34 cellular contexts compared by ENCODE assay signal in the genomic region with DNA sequence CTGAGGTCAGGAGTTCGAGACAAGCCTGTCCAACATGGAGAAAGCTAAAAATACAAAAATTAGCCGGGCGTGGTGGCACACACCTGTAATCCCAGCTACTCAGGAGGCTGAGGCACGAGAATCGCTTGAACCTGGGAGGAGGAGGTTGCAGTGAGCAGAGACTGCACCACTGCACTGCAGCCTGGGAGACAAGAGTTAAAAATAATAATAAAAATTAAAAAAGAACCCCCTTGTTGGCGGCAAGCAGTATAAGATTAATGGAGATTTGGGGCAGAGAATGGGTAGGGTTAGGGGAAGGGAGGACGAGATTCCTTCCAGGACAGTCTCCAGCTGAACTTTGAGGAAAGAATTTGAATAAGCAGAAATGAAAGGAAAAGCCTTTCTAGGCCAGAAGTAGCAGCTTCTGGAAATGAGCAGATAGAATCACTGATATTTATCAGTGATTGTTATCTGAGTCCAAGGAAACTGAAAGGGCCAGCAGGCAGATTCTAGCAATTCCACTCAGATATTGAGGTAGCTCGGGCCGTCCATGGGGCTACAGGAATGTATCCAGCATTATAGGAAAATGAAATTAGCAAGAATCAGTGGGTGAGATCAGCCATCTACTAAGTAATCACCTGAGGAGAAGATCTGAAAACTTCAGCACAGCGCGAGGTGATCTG. TPM values are rescaled to one million over a fixed set of nuclear protein-coding genes. Genes with fewer than 3 reads are reported as not detected.
"Had no signal": no experiment of that assay in that cellular context is flagged by ENCODE, and none has a peak within 500 bp of the region (broad histone marks: within the 10 kb centered on the region; RNA-seq: fewer than 3 reads in every experiment).

No MANE protein-coding gene starts in this region.

- H3K4me1 ChIP-seq: ascending aorta, breast epithelium, esophagus muscularis mucosa, foreskin keratinocyte, gastrocnemius medialis, heart left ventricle had no signal

- H3K9me3 ChIP-seq: ascending aorta, breast epithelium, esophagus muscularis mucosa, gastrocnemius medialis, heart left ventricle had no signal

- H3K27ac ChIP-seq: ascending aorta, breast epithelium, cardiac muscle cell, coronary artery, dorsolateral prefrontal cortex, esophagus muscularis mucosa, foreskin keratinocyte, gastrocnemius medialis, heart left ventricle had no signal

- H3K27me3 ChIP-seq: ascending aorta, cardiac muscle cell, dorsolateral prefrontal cortex, gastrocnemius medialis had no signal

- ATAC-seq: activated CD4-positive, alpha-beta T cell treated with anti-CD3 and anti-CD28 coated beads for 36 hours; activated CD8-positive, alpha-beta memory T cell treated with anti-CD3 and anti-CD28 coated beads, Interleukin-2, amount 10 ng/mL, durations not matched to agents 7 days and 5 days; activated CD8-positive, alpha-beta T cell treated with anti-CD3 and anti-CD28 coated beads, Interleukin-2, amount 10 ng/mL, durations not matched to agents 7 days and 5 days; activated naive CD4-positive, alpha-beta T cell treated with anti-CD3 and anti-CD28 coated beads, Interleukin-2, amount 50 U/mL, for 72 hours; activated T-cell treated with anti-CD3 and anti-CD28 coated beads, Interleukin-2, amount 50 U/mL, for 72 hours; effector memory CD8-positive, alpha-beta T cell; foreskin keratinocyte; gastrocnemius medialis; heart left ventricle had no signal

- H3K36me3 Mint-ChIP-seq: activated CD4-positive, alpha-beta memory T cell treated with anti-CD3 and anti-CD28 coated beads for 36 hours; activated CD8-positive, alpha-beta memory T cell treated with anti-CD3 and anti-CD28 coated beads, Interleukin-2, amount 10 ng/mL, durations not matched to agents 7 days and 5 days; activated naive CD4-positive, alpha-beta T cell treated with anti-CD3 and anti-CD28 coated beads, Interleukin-2, amount 10 ng/mL, durations not matched to agents 7 days and 5 days; activated naive CD4-positive, alpha-beta T cell treated with anti-CD3 and anti-CD28 coated beads, Interleukin-2, amount 50 U/mL, for 72 hours; activated naive CD8-positive, alpha-beta T cell treated with anti-CD3 and anti-CD28 coated beads, Interleukin-2, amount 10 ng/mL, durations not matched to agents 7 days and 5 days; brain had no signal

- H3K4me3 ChIP-seq: ascending aorta, breast epithelium, cardiac muscle cell, coronary artery, dorsolateral prefrontal cortex, esophagus muscularis mucosa, gastrocnemius medialis, heart left ventricle had no signal

- H3K36me3 ChIP-seq: ascending aorta, breast epithelium, cardiac muscle cell, esophagus muscularis mucosa, gastrocnemius medialis, heart left ventricle had no signal

- H3K27ac Mint-ChIP-seq: activated CD4-positive, alpha-beta memory T cell treated with anti-CD3 and anti-CD28 coated beads for 36 hours; activated CD4-positive, alpha-beta T cell treated with anti-CD3 and anti-CD28 coated beads for 36 hours; activated CD4-positive, alpha-beta T cell treated with anti-CD3 and anti-CD28 coated beads, Interleukin-2, amount 10 ng/mL, durations not matched to agents 24 days and 14 days; activated CD8-positive, alpha-beta memory T cell treated with anti-CD3 and anti-CD28 coated beads, Interleukin-2, amount 10 ng/mL, durations not matched to agents 7 days and 5 days; activated CD8-positive, alpha-beta T cell treated with anti-CD3 and anti-CD28 coated beads, Interleukin-2, amount 10 ng/mL, durations not matched to agents 7 days and 5 days; activated naive CD4-positive, alpha-beta T cell treated with anti-CD3 and anti-CD28 coated beads, Interleukin-2, amount 10 ng/mL, durations not matched to agents 7 days and 5 days; activated naive CD8-positive, alpha-beta T cell treated with anti-CD3 and anti-CD28 coated beads, Interleukin-2, amount 10 ng/mL, durations not matched to agents 7 days and 5 days; activated T-cell treated with anti-CD3 and anti-CD28 coated beads, Interleukin-2, amount 50 U/mL, for 24 hours; activated T-cell treated with anti-CD3 and anti-CD28 coated beads, Interleukin-2, amount 50 U/mL, for 72 hours; dendritic cell treated with granulocyte-macrophage colony-stimulating factor and Interleukin-4, amounts not matched to agents 40 ng/mL and 50 ng/mL, for 4 days; effector memory CD8-positive, alpha-beta T cell had no signal

- H3K4me3 Mint-ChIP-seq: activated CD4-positive, alpha-beta memory T cell treated with anti-CD3 and anti-CD28 coated beads for 36 hours; activated CD4-positive, alpha-beta T cell treated with anti-CD3 and anti-CD28 coated beads for 36 hours; activated CD4-positive, alpha-beta T cell treated with anti-CD3 and anti-CD28 coated beads, Interleukin-2, amount 10 ng/mL, durations not matched to agents 24 days and 14 days; activated CD8-positive, alpha-beta memory T cell treated with anti-CD3 and anti-CD28 coated beads, Interleukin-2, amount 10 ng/mL, durations not matched to agents 7 days and 5 days; activated CD8-positive, alpha-beta T cell treated with anti-CD3 and anti-CD28 coated beads, Interleukin-2, amount 10 ng/mL, durations not matched to agents 7 days and 5 days; activated naive CD4-positive, alpha-beta T cell treated with anti-CD3 and anti-CD28 coated beads, Interleukin-2, amount 10 ng/mL, durations not matched to agents 7 days and 5 days; activated naive CD8-positive, alpha-beta T cell treated with anti-CD3 and anti-CD28 coated beads, Interleukin-2, amount 10 ng/mL, durations not matched to agents 7 days and 5 days; activated T-cell treated with anti-CD3 and anti-CD28 coated beads, Interleukin-2, amount 50 U/mL, for 24 hours; activated T-cell treated with anti-CD3 and anti-CD28 coated beads, Interleukin-2, amount 50 U/mL, for 72 hours; dendritic cell treated with granulocyte-macrophage colony-stimulating factor and Interleukin-4, amounts not matched to agents 40 ng/mL and 50 ng/mL, for 4 days; effector memory CD8-positive, alpha-beta T cell had no signal

- H3K9me3 Mint-ChIP-seq: activated CD4-positive, alpha-beta memory T cell treated with anti-CD3 and anti-CD28 coated beads for 36 hours; activated CD4-positive, alpha-beta T cell treated with anti-CD3 and anti-CD28 coated beads, Interleukin-2, amount 10 ng/mL, durations not matched to agents 24 days and 14 days; activated naive CD4-positive, alpha-beta T cell treated with anti-CD3 and anti-CD28 coated beads, Interleukin-2, amount 10 ng/mL, durations not matched to agents 7 days and 5 days; activated naive CD4-positive, alpha-beta T cell treated with anti-CD3 and anti-CD28 coated beads, Interleukin-2, amount 50 U/mL, for 72 hours; activated naive CD8-positive, alpha-beta T cell treated with anti-CD3 and anti-CD28 coated beads, Interleukin-2, amount 10 ng/mL, durations not matched to agents 7 days and 5 days; activated T-cell treated with anti-CD3 and anti-CD28 coated beads, Interleukin-2, amount 50 U/mL, for 24 hours; activated T-cell treated with anti-CD3 and anti-CD28 coated beads, Interleukin-2, amount 50 U/mL, for 72 hours; dendritic cell treated with granulocyte-macrophage colony-stimulating factor and Interleukin-4, amounts not matched to agents 40 ng/mL and 50 ng/mL, for 4 days; effector memory CD8-positive, alpha-beta T cell had no signal

- H3K4me1 Mint-ChIP-seq: activated CD4-positive, alpha-beta T cell treated with anti-CD3 and anti-CD28 coated beads for 36 hours; activated CD4-positive, alpha-beta T cell treated with anti-CD3 and anti-CD28 coated beads, Interleukin-2, amount 10 ng/mL, durations not matched to agents 24 days and 14 days; activated CD8-positive, alpha-beta memory T cell treated with anti-CD3 and anti-CD28 coated beads, Interleukin-2, amount 10 ng/mL, durations not matched to agents 7 days and 5 days; activated naive CD4-positive, alpha-beta T cell treated with anti-CD3 and anti-CD28 coated beads, Interleukin-2, amount 10 ng/mL, durations not matched to agents 7 days and 5 days; activated naive CD8-positive, alpha-beta T cell treated with anti-CD3 and anti-CD28 coated beads, Interleukin-2, amount 10 ng/mL, durations not matched to agents 7 days and 5 days; brain had no signal

- DNase-seq: activated CD4-positive, alpha-beta memory T cell treated with anti-CD3 and anti-CD28 coated beads for 36 hours; activated CD4-positive, alpha-beta T cell treated with anti-CD3 and anti-CD28 coated beads for 36 hours; activated CD4-positive, alpha-beta T cell treated with anti-CD3 and anti-CD28 coated beads, Interleukin-2, amount 10 ng/mL, durations not matched to agents 24 days and 14 days; activated CD4-positive, CD25-positive, alpha-beta regulatory T cell; activated CD4-positive, CD25-positive, alpha-beta regulatory T cell treated with anti-CD3 and anti-CD28 coated beads, Interleukin-2, amount 50 U/mL, for 72 hours; activated CD8-positive, alpha-beta memory T cell treated with anti-CD3 and anti-CD28 coated beads, Interleukin-2, amount 10 ng/mL, durations not matched to agents 7 days and 5 days; activated CD8-positive, alpha-beta memory T cell treated with anti-CD3 and anti-CD28 coated beads, Interleukin-2, amount 50 U/mL, for 4 hours; activated CD8-positive, alpha-beta T cell treated with anti-CD3 and anti-CD28 coated beads, Interleukin-2, amount 10 ng/mL, durations not matched to agents 7 days and 5 days; activated gamma-delta T cell; activated naive CD4-positive, alpha-beta T cell; activated naive CD4-positive, alpha-beta T cell treated with anti-CD3 and anti-CD28 coated beads, Interleukin-2, amount 10 ng/mL, durations not matched to agents 7 days and 5 days; activated naive CD8-positive, alpha-beta T cell treated with anti-CD3 and anti-CD28 coated beads, Interleukin-2, amount 10 ng/mL, durations not matched to agents 7 days and 5 days; activated T-cell treated with anti-CD3 and anti-CD28 coated beads, Interleukin-2, amount 50 U/mL, for 24 hours; activated T-cell treated with anti-CD3 and anti-CD28 coated beads, Interleukin-2, amount 50 U/mL, for 72 hours; central memory CD4-positive, alpha-beta T cell; cerebellar nuclear complex; dorsolateral prefrontal cortex; effector memory CD8-positive, alpha-beta T cell; erythroblast; foreskin keratinocyte; gastrocnemius medialis; glutamatergic neuron; heart left ventricle; T-helper 2 cell had no signal

RNA-seq across cellular contexts. Expression of a gene that starts 7.0 kb away (rescaled TPM):
- total RNA-seq: activated CD4-positive, alpha-beta T cell treated with anti-CD3 and anti-CD28 coated beads, Interleukin-2, amount 10 ng/mL, durations not matched to agents 24 days and 14 days; activated CD8-positive, alpha-beta memory T cell treated with anti-CD3 and anti-CD28 coated beads for 36 hours; activated CD8-positive, alpha-beta memory T cell treated with anti-CD3 and anti-CD28 coated beads, Interleukin-2, amount 10 ng/mL, durations not matched to agents 7 days and 5 days; activated CD8-positive, alpha-beta T cell treated with anti-CD3 and anti-CD28 coated beads, Interleukin-2, amount 10 ng/mL, durations not matched to agents 7 days and 5 days; activated naive CD4-positive, alpha-beta T cell treated with anti-CD3 and anti-CD28 coated beads, Interleukin-2, amount 50 U/mL, for 72 hours; activated naive CD8-positive, alpha-beta T cell treated with anti-CD3 and anti-CD28 coated beads, Interleukin-2, amount 10 ng/mL, durations not matched to agents 7 days and 5 days; ascending aorta; foreskin keratinocyte; T-helper 1 cell treated with Interleukin-12 subunit alpha and Interleukin-12 subunit beta and Interleukin-4 antibody, amounts not matched to agents 30 ng/mL and 1 ng/mL, for 36 hours had no signal
